Comparison of ENCODE assay signal across 14 cellular contexts in the genomic region with DNA sequence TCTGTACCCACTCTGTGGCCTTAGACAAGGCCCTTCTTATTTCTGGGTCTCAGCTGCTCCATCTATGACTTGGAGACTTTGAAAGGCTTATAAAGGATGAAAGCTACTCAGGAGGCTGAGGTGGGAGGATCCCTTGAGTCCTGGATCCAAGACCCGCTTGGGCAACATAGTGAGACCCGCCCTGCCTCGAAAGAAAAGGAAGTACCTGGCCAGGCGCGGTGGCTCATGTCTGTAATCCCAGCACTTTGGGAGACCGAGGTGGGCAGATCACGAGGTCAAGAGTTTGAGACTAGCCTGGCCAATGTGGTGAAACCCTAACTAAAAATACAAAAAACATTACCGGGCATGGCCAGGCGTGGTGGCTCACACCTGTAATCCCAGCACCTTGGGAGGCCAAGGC. TPM values are rescaled to one million over a fixed set of nuclear protein-coding genes. Genes with fewer than 3 reads are reported as not detected.
DNase-seq lines count a peak whose midpoint lies in the region; ATAC-seq, FAIRE-seq and TF ChIP-seq lines count a peak whose summit lies in the region.
"Had no signal": no experiment of that assay in that cellular context is flagged by ENCODE, and none has a peak within 500 bp of the region (broad histone marks: within the 10 kb centered on the region; RNA-seq: fewer than 3 reads in every experiment).

No MANE protein-coding gene starts in this region.

- no peaks in the 10 kb centered on the region for H3K79me1 ChIP-seq in IMR-90 (ENCODE audit: low read depth in 1 of 2, low read length in 2 of 2)
- H3K79me1 ChIP-seq in trophoblast cell (ENCODE audit: low read length), result peaks cover 8% of the 10 kb centered on the region

- TF ChIP-seq POLR2A in A549 (IDR thresholded peaks at IDR 0.05; ENCODE audit: low read length), result no peak
- no peak for TF ChIP-seq POLR2A in IMR-90 (IDR thresholded peaks at IDR 0.05; ENCODE audit: low read depth, low read length)
- no peak for TF ChIP-seq POLR2A in H54 (IDR thresholded peaks at IDR 0.05; ENCODE audit: low read depth, low read length)

- H3K18ac ChIP-seq in IMR-90 (ENCODE audit: low read depth, low read length) (no peak overlapping the region), trophoblast cell (ENCODE audit: low read length) (no peak overlapping the region)

- TF ChIP-seq CTCF in A549 (IDR thresholded peaks at IDR 0.05) (no peak), IMR-90 (conservative IDR thresholded peaks at IDR 0.05; ENCODE audit: low read depth, low read length) (no peak)

- CTCF ChIA-PET in A549 (lab: Yijun Ruan, JAX) (interaction anchor here (1.0 to 29.3 kb wide), 16 partner anchors 9 to 452 kb away, joined by 3 to 699 read pairs (median 7); a partner anchor contains a TSS), IMR-90 (lab: Yijun Ruan, JAX) (interaction anchor here (1.0 to 3.3 kb wide), 2 partner anchors 49 to 91 kb away, joined by 5 to 49 read pairs; no protein-coding TSS in a partner anchor)

- no peak overlapping the region for H4K12ac ChIP-seq in trophoblast cell (ENCODE audit: low read depth, low read length)

- H3K9me3 ChIP-seq in A549 (no peaks in the 10 kb centered on the region), IMR-90 (ENCODE audit: control insufficient read depth, insufficient read depth, low read length) (no peaks in the 10 kb centered on the region), trophoblast cell (ENCODE audit: insufficient read depth, low read depth, low read length) (no peaks in the 10 kb centered on the region)
- H3K9me3 ChIP-seq: SK-N-SH had no signal

- H3K23ac ChIP-seq in IMR-90 (ENCODE audit: low read depth, low read length), result 0 out of 2 replicates have a peak overlapping the region, but pooled peaks have one; percentile 12
- H3K23ac ChIP-seq in trophoblast cell (ENCODE audit: low read length), result no peak overlapping the region

- no peaks in the 10 kb centered on the region for H3K79me2 ChIP-seq in trophoblast cell (ENCODE audit: control insufficient read depth, insufficient read depth, low read length, poor library complexity)

- peak overlapping the region; percentile 23 for H2AK9ac ChIP-seq in IMR-90 (replicated peaks; ENCODE audit: low read depth, low read length, poor library complexity)

- H3K27me3 ChIP-seq in IMR-90 (ENCODE audit: control insufficient read depth, insufficient read depth, low read length) (no peaks in the 10 kb centered on the region), trophoblast cell (ENCODE audit: insufficient read depth, low read length) (no peaks in the 10 kb centered on the region)

- no peak overlapping the region for H3K56ac ChIP-seq in IMR-90 (ENCODE audit: extremely low read depth, insufficient read depth, low read length)

- TF ChIP-seq RAD21 in A549 (conservative IDR thresholded peaks at IDR 0.05 in 1 of 2, IDR thresholded peaks at IDR 0.05 in 1 of 2) (no peak), IMR-90 (IDR thresholded peaks at IDR 0.05; ENCODE audit: low read length) (no peak)

- H3K14ac ChIP-seq in IMR-90 (replicated peaks; ENCODE audit: low read depth, low read length) (no peak overlapping the region), trophoblast cell (ENCODE audit: low read length) (no peak overlapping the region)

- in situ Hi-C loops in IMR-90 (cut with MboI; ENCODE audit: low sequenced_read_pairs), result loop anchor here (5.0 to 10.0 kb wide), 2 partner anchors 91 to 209 kb away; no protein-coding TSS in a partner anchor

- H3K4me3 ChIP-seq in A549, result no peak overlapping the region
- no peak overlapping the region for H3K4me3 ChIP-seq in IMR-90 (ENCODE audit: insufficient read depth, low read depth, low read length)
- H3K4me3 ChIP-seq in trophoblast cell (ENCODE audit: low read depth, low read length), result no peak overlapping the region

- H3K27ac ChIP-seq in A549, result peak overlapping the region; percentile 75 to 88
- H3K27ac ChIP-seq in IMR-90 (ENCODE audit: insufficient read depth, low read length), result no peak overlapping the region
- H3K27ac ChIP-seq in trophoblast cell (ENCODE audit: low read depth, low read length), result no peak overlapping the region

- POLR2A ChIA-PET in A549 (lab: Yijun Ruan, JAX), result no interaction called here
- POLR2A ChIA-PET in IMR-90 (lab: Charles Lee; ENCODE audit: unreplicated experiment), result interaction anchor here (0.5 kb wide), 1 partner anchor 75 kb away, joined by 11 read pairs; no protein-coding TSS in a partner anchor

- TF ChIP-seq EP300 in A549 (IDR thresholded peaks at IDR 0.05), result no peak

- no peak for FAIRE-seq in A549 (lab: Jason Lieb, UNC)
- no peak for FAIRE-seq in H54 (lab: Jason Lieb, UNC)

- no peak overlapping the region for H4K5ac ChIP-seq in IMR-90 (ENCODE audit: low read depth, low read length)

- H4K20me1 ChIP-seq in IMR-90 (ENCODE audit: insufficient read depth, low read length), result no peaks in the 10 kb centered on the region

- peak overlapping the region; percentile 85 for H2BK12ac ChIP-seq in trophoblast cell (ENCODE audit: low read length)

- H2AK5ac ChIP-seq in IMR-90 (ENCODE audit: low read depth, low read length) (0 out of 2 replicates have a peak overlapping the region, but pooled peaks have one; percentile 56), trophoblast cell (ENCODE audit: low read length) (no peak overlapping the region)

- H2BK120ac ChIP-seq in IMR-90 (ENCODE audit: low read depth, low read length) (peak overlapping the region; percentile 77; the same call in 1 of the 2 replicates), trophoblast cell (ENCODE audit: insufficient read depth, low read length, poor library complexity) (peak overlapping the region; percentile 35)

- dilution Hi-C loops in IMR-90 (cut with HindIII; ENCODE audit: low sequenced_read_pairs, unreplicated experiment), result no loop called here

- DNase-seq in A549 (ENCODE audit: low read depth in 1 of 2, low spot score in 1 of 2), result no peak
- DNase-seq in IMR-90, result no peak
- DNase-seq in left colon, result peak; percentile 59 to 67
- no peak for DNase-seq in trophoblast cell
- no peak for DNase-seq in DMS 273 treated with DMSO at 0.1 percent for 48 hours (lab: John Stamatoyannopoulos, UW)
- DNase-seq in H54 (ENCODE audit: insufficient read length, low spot score), result no peak
- DNase-seq: DND-41, HCEC 1CT, MM.1S, NCI-H1092, NCI-H2081, SHP77 treated with DMSO at 0.1 percent for 48 hours, SK-N-SH had no signal

- peak overlapping the region; percentile 27; the same call in 1 of the 3 replicates for H2BK15ac ChIP-seq in IMR-90 (ENCODE audit: low read depth, low read length)

- no peak overlapping the region for H3K4me2 ChIP-seq in A549
- no peak overlapping the region for H3K4me2 ChIP-seq in IMR-90 (ENCODE audit: low read depth, low read length)
- H3K4me2 ChIP-seq in trophoblast cell (ENCODE audit: low read length), result no peak overlapping the region
- H3K4me2 ChIP-seq: SK-N-SH had no signal

- H3K4ac ChIP-seq in IMR-90 (ENCODE audit: low read depth, low read length), result no peak overlapping the region; the same call in 1 of the 2 replicates
- no peak overlapping the region for H3K4ac ChIP-seq in trophoblast cell (ENCODE audit: low read depth, low read length)

- H2AFZ ChIP-seq in IMR-90 (replicated peaks; ENCODE audit: low read length, poor library complexity) (no peak overlapping the region), trophoblast cell (ENCODE audit: insufficient read depth, low read length, poor library complexity) (no peak overlapping the region)

- H4K8ac ChIP-seq in IMR-90 (ENCODE audit: low read depth in 2 of 2, low read length in 2 of 2), result no peak overlapping the region
- H4K8ac ChIP-seq in trophoblast cell (ENCODE audit: low read depth, low read length), result no peak overlapping the region

- BruUV-seq in IMR-90 (replicated peaks; lab: Mats Ljungman, UMichigan), result no TSS peak

- peak overlapping the region; percentile 75; the same call in 1 of the 2 replicates for H2BK20ac ChIP-seq in IMR-90 (ENCODE audit: low read depth, low read length)

- no peaks in the 10 kb centered on the region for H3K9me1 ChIP-seq in IMR-90 (ENCODE audit: insufficient read depth, low read length)

- ATAC-seq in A549 (no peak), IMR-90 (ENCODE audit: low read depth) (no peak), left colon (peak; percentile 42), HG02870 (IDR thresholded peaks at IDR 0.05; ENCODE audit: unreplicated experiment) (no peak)

- H3K9ac ChIP-seq in IMR-90 (ENCODE audit: low read depth, low read length), result no peak overlapping the region
- H3K9ac ChIP-seq in trophoblast cell (ENCODE audit: low read length), result no peak overlapping the region
- H3K9ac ChIP-seq: SK-N-SH had no signal

- H4K91ac ChIP-seq in IMR-90 (ENCODE audit: insufficient read depth, low read depth, low read length), result peak overlapping the region; percentile 26; the same call in 1 of the 2 replicates
- no peak overlapping the region for H4K91ac ChIP-seq in trophoblast cell (ENCODE audit: low read depth, low read length)

- H3K4me1 ChIP-seq in A549 (peaks cover 49% of the 10 kb centered on the region), IMR-90 (ENCODE audit: control insufficient read depth, insufficient read depth, low read length) (no peaks in the 10 kb centered on the region), trophoblast cell (ENCODE audit: control insufficient read depth in 1 of 2, insufficient read depth in 2 of 2, low read length in 2 of 2) (peaks cover 2 to 3% of the 10 kb centered on the region in 2 experiments)

- H2BK5ac ChIP-seq in IMR-90 (ENCODE audit: low read depth, low read length, poor library complexity, severe bottlenecking), result no peak overlapping the region
- H2BK5ac ChIP-seq in trophoblast cell (ENCODE audit: low read depth, low read length, poor library complexity), result no peak overlapping the region

- H3K36me3 ChIP-seq in IMR-90 (ENCODE audit: control insufficient read depth, insufficient read depth, low read length), result no peaks in the 10 kb centered on the region
- no peaks in the 10 kb centered on the region for H3K36me3 ChIP-seq in trophoblast cell (ENCODE audit: control insufficient read depth in 1 of 2, insufficient read depth in 2 of 2, low read length in 2 of 2)

- intact Hi-C loops in IMR-90 (cut with micrococcal nuclease), result loop anchor here (2.0 kb wide), 1 partner anchor 205 kb away; no protein-coding TSS in a partner anchor
- intact Hi-C loops in left colon (cut with DNase I, micrococcal nuclease), result loop anchor here in 1 of 2 donors (2.0 kb wide), 1 partner anchor 91 kb away; no protein-coding TSS in a partner anchor

- WGBS in A549 (ENCODE audit: missing lambda C conversion rate), result 90% methylated on average over 9 of the region's 9 CpGs
- 100% methylated on average over 5 of the region's 9 CpGs; no CpG with 5 or more reads in 1 of the 2 experiments for WGBS in IMR-90 (ENCODE audit: extremely low coverage in 2 of 2, insufficient read length in 1 of 2), 2 experiments
- WGBS in trophoblast cell (ENCODE audit: extremely low coverage, insufficient coverage, insufficient read length), result no CpG with 5 or more reads among the region's 9 CpGs

RNA-seq across cellular contexts. Expression of a gene that starts 13.4 kb away (rescaled TPM):
- 171 and 193 TPM in 2 replicates for polyA plus RNA-seq in A549 (2011; rRNA removed)
- 847 and 922 TPM in 2 replicates for polyA plus RNA-seq in A549 (2012; cell fraction: cytosol; rRNA removed)
- 1,068 and 1,236 TPM in 2 replicates for polyA plus RNA-seq in A549 (2012; cell fraction: nucleus; rRNA removed)
- 209 to 336 TPM (median 288 TPM) in 3 replicates for polyA plus RNA-seq in A549 (2017; fragmentation: RNase III; extraction: RNeasy Plus Mini Kit Qiagen cat#74134 plus additional on column Dnase treatment)
- polyA minus RNA-seq in A549 (2011; rRNA and poly(A)+ RNA removed), result 142 and 176 TPM in 2 replicates
- 109 and 171 TPM in 2 replicates for total RNA-seq in IMR-90 (2012; rRNA removed)
- polyA plus RNA-seq in IMR-90 (2012; rRNA removed), result 304 and 385 TPM in 2 replicates
- 781 and 851 TPM in 2 replicates for polyA plus RNA-seq in IMR-90 (2012; cell fraction: cytosol; rRNA removed)
- polyA plus RNA-seq in IMR-90 (2012; cell fraction: nucleus; rRNA removed; ENCODE audit: low replicate concordance), result 1,444 and 1,599 TPM in 2 replicates
- total RNA-seq in left colon, result 100 to 1,000 TPM; 131 to 223 TPM
- polyA plus RNA-seq in trophoblast cell (2013), result 335 and 340 TPM in 2 replicates

RNA-seq across cellular contexts. Expression of a gene that starts 14.8 kb away (rescaled TPM):
- polyA plus RNA-seq in A549 (2011; rRNA removed), result 0.90 and 1.6 TPM in 2 replicates
- polyA plus RNA-seq in A549 (2012; cell fraction: cytosol; rRNA removed), result 1.8 and 2.4 TPM in 2 replicates
- polyA plus RNA-seq in A549 (2012; cell fraction: nucleus; rRNA removed), result 6.3 and 9.0 TPM in 2 replicates
- polyA plus RNA-seq in A549 (2017; fragmentation: RNase III; extraction: RNeasy Plus Mini Kit Qiagen cat#74134 plus additional on column Dnase treatment), result 3.4 to 3.9 TPM (median 3.4 TPM) in 3 replicates
- 3.0 and 3.3 TPM in 2 replicates for polyA minus RNA-seq in A549 (2011; rRNA and poly(A)+ RNA removed)
- total RNA-seq in IMR-90 (2012; rRNA removed), result 0.36 and 0.56 TPM in 2 replicates
- 0.39 and 0.51 TPM in 2 replicates for polyA plus RNA-seq in IMR-90 (2012; rRNA removed)
- polyA plus RNA-seq in IMR-90 (2012; cell fraction: cytosol; rRNA removed), result 0.16 and 0.19 TPM in 2 replicates
- 0.55 and 0.63 TPM in 2 replicates for polyA plus RNA-seq in IMR-90 (2012; cell fraction: nucleus; rRNA removed; ENCODE audit: low replicate concordance)
- total RNA-seq in left colon, result 10 to 100 TPM; 10.9 to 12.1 TPM
- 1.2 and 1.3 TPM in 2 replicates for polyA plus RNA-seq in trophoblast cell (2013)

Comparison
In these comparisons a context has a peak if more than half of its experiments do, and no peak if none do; other contexts are left out.
1. DNase-seq: peak in left colon (2 of 2); none in A549 (0 of 2), IMR-90 (single experiment), trophoblast cell (0 of 2), DMS 273 treated with DMSO at 0.1 percent for 48 hours (single experiment) and H54 (single experiment).
2. H3K27ac ChIP-seq: peak in A549 (2 of 2); none in IMR-90 (single experiment) and trophoblast cell (single experiment).